In genomic region chr6:154537486-154537885, GRCh38 we compare ENCODE assay signal across 2 cellular contexts.
TF ChIP-seq lines count a peak whose summit lies in the region.

No MANE protein-coding gene starts in this region.

TF ChIP-seq in A549, 52 proteins besides CTCF, POLR2A, EP300 and RAD21 (continued from another document):
- TF ChIP-seq BCL3 (IDR thresholded peaks at IDR 0.05) (no peak), HMGXB4 (CRISPR knock-in tag; IDR thresholded peaks at IDR 0.05; ENCODE audit: borderline replicate concordance) (no peak), PBX3 (IDR thresholded peaks at IDR 0.05) (no peak), KDM5A (IDR thresholded peaks at IDR 0.05) (no peak), RARB (CRISPR knock-in tag; IDR thresholded peaks at IDR 0.05) (no peak)

TF ChIP-seq in neural cell, 6 proteins besides CTCF, POLR2A, EP300 and RAD21 (continued from another document):
- TF ChIP-seq REST (IDR thresholded peaks at IDR 0.05; ENCODE audit: borderline replicate concordance): no peak
- TF ChIP-seq POLR2AphosphoS5 (IDR thresholded peaks at IDR 0.05): no peak
